In genomic region chr9:86352440-86353106, GRCh38 we compare ENCODE assay signal across 8 cellular contexts. TPM values are rescaled to one million over a fixed set of nuclear protein-coding genes. Genes with fewer than 3 reads are reported as not detected.
A peak's percentile ranks its signal among the peaks of the same experiment; 100 is the strongest.
DNase-seq lines count a peak whose midpoint lies in the region; ATAC-seq and TF ChIP-seq lines count a peak whose summit lies in the region.

No MANE protein-coding gene starts in this region.

- H3K27ac ChIP-seq in osteoblast (ENCODE audit: low read depth, low read length): peak overlapping the region; percentile 93

- no peak for TF ChIP-seq CTCF in osteoblast (IDR thresholded peaks at IDR 0.05; ENCODE audit: extremely low read depth, low read depth, low read length)

- peak overlapping the region; percentile 100 for H3K4me3 ChIP-seq in osteoblast (ENCODE audit: insufficient read depth, low read length)

- no peaks in the 10 kb centered on the region for H3K9me3 ChIP-seq in osteoblast (ENCODE audit: low read depth, low read length)

- peaks cover 12% of the 10 kb centered on the region for H4K20me1 ChIP-seq in osteoblast (ENCODE audit: insufficient read depth, low read length)

- peaks cover 63% of the 10 kb centered on the region for H3K79me2 ChIP-seq in osteoblast (ENCODE audit: insufficient read depth, low read length)

- peaks cover 10% of the 10 kb centered on the region for H3K36me3 ChIP-seq in osteoblast (ENCODE audit: insufficient read depth, low read length)

- no peaks in the 10 kb centered on the region for H3K27me3 ChIP-seq in osteoblast (ENCODE audit: insufficient read depth, low read length)

- H3K4me2 ChIP-seq in osteoblast (ENCODE audit: insufficient read depth, low read length): peak overlapping the region; percentile 99

- ATAC-seq in HG03196 (IDR thresholded peaks at IDR 0.05; ENCODE audit: unreplicated experiment): no peak

- no peak overlapping the region for H2AFZ ChIP-seq in osteoblast (ENCODE audit: low read length)

- DNase-seq in ELR (ENCODE audit: low read depth): peak; percentile 36
- peak; percentile 77 for DNase-seq in NAMALWA (ENCODE audit: low spot score)
- peak; percentile 67 for DNase-seq in dermis blood vessel endothelial cell
- peak; percentile 68 for DNase-seq in osteoblast (ENCODE audit: insufficient read length, low spot score, missing footprints)
- DNase-seq in GDM1 (lab: John Stamatoyannopoulos, UW): no peak
- no peak for DNase-seq in NCI-H1417 (lab: John Stamatoyannopoulos, UW)
- DNase-seq in ureter (ENCODE audit: low spot score): no peak

- H3K4me1 ChIP-seq in osteoblast (ENCODE audit: insufficient read depth, low read length): peaks cover 39% of the 10 kb centered on the region

RNA-seq across cellular contexts. Expression of gene TUT7, which starts 1.6 kb away (rescaled TPM):
- 27.2 and 28.4 TPM in 2 replicates for total RNA-seq in dermis blood vessel endothelial cell
- total RNA-seq in osteoblast: 39.8 and 46.9 TPM in 2 replicates
- 38.6 TPM for total RNA-seq in ureter

Comparison
In these comparisons a context has a peak if more than half of its experiments do, and no peak if none do; other contexts are left out.
1. DNase-seq: peak in ELR (single experiment), NAMALWA (single experiment), dermis blood vessel endothelial cell (single experiment) and osteoblast (single experiment); none in GDM1 (single experiment), NCI-H1417 (0 of 3) and ureter (single experiment).